ENCODE assay signal across 8 cellular contexts in the genomic region with DNA sequence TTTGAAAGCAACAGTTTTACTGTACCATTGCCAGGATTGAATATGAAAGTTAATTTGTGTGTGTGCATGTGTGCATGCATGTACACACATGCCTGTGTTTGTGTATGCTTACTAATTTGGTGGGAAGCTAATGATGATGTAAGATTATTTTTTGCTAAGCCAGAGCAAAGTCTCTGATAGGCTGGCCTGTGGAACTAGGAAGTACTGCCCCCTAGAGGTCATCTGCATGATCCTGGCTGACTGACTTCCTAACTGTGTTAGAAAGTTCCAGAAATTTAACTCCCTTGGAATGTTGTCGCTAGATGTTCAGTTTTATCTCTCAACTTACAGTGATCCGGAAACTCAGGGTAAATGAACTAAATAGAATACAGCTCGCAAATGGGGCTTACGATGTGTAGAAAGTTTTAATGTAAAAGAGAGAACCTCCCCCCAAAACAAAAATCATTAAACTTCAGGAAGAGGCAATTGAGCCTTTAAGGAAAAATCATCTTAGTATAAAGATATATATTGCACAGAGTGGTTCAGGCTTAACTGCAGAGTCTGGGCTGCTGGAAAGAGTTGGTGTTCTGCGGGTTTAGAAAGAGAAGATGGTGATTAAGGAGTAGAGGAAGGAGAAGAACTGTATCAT. TPM values are rescaled to one million over a fixed set of nuclear protein-coding genes. Genes with fewer than 3 reads are reported as not detected.
DNase-seq lines count a peak whose midpoint lies in the region; ATAC-seq and TF ChIP-seq lines count a peak whose summit lies in the region.

No MANE protein-coding gene starts in this region.

- H3K9ac ChIP-seq in mesendoderm (ENCODE audit: low read length): no peak overlapping the region

- no peak overlapping the region for H2BK15ac ChIP-seq in mesendoderm (replicated peaks; ENCODE audit: low read depth)

- no peak overlapping the region for H3K18ac ChIP-seq in mesendoderm (ENCODE audit: low read length)

- no peak overlapping the region for H2AK5ac ChIP-seq in mesendoderm (ENCODE audit: low read length)

- TF ChIP-seq CTCF in WI38 (IDR thresholded peaks at IDR 0.05; ENCODE audit: low read depth, low read length): peak; percentile 33; the same call in 1 of the 2 replicates
- TF ChIP-seq CTCF in stomach (IDR thresholded peaks at IDR 0.05): peak in 4 of 7 experiments; percentile 35 to 59 (median 54)

- ATAC-seq in HG03439 (IDR thresholded peaks at IDR 0.05; ENCODE audit: unreplicated experiment) (peak; percentile 75), GM21737 (IDR thresholded peaks at IDR 0.05; ENCODE audit: unreplicated experiment) (no peak)

- no peak for TF ChIP-seq EP300 in stomach (IDR thresholded peaks at IDR 0.05)

- H3K36me3 ChIP-seq in mesendoderm (ENCODE audit: control insufficient read depth, insufficient read depth, low read length) (no peaks in the 10 kb centered on the region), stomach (no peaks in the 10 kb centered on the region)

- H2BK5ac ChIP-seq in mesendoderm (ENCODE audit: low read length): no peak overlapping the region

- no peak overlapping the region for H3K4ac ChIP-seq in mesendoderm (ENCODE audit: low read depth, low read length)

- no peaks in the 10 kb centered on the region for H3K27me3 ChIP-seq in mesendoderm (ENCODE audit: insufficient read depth, low read length, poor library complexity)
- H3K27me3 ChIP-seq in stomach: no peaks in the 10 kb centered on the region

- WGBS in mesendoderm (ENCODE audit: extremely low coverage, insufficient coverage, low lambda C conversion rate): no CpG with 5 or more reads among the region's 5 CpGs
- 77 to 91% (median 86%) methylated on average over 5 of the region's 5 CpGs for WGBS in stomach, 5 donors

- H3K4me2 ChIP-seq in mesendoderm (ENCODE audit: low read length): no peak overlapping the region

- no peaks in the 10 kb centered on the region for H3K79me1 ChIP-seq in mesendoderm (ENCODE audit: low read length)

- H3K27ac ChIP-seq in mesendoderm (ENCODE audit: low read depth, low read length) (no peak overlapping the region), stomach (no peak overlapping the region)

- no peak overlapping the region for H3K23ac ChIP-seq in mesendoderm (ENCODE audit: low read length)

- no peak overlapping the region for H2BK120ac ChIP-seq in mesendoderm (ENCODE audit: low read depth, low read length)

- no peak overlapping the region for H3K56ac ChIP-seq in mesendoderm (ENCODE audit: low read length)

- H3K79me2 ChIP-seq in mesendoderm (ENCODE audit: control insufficient read depth, insufficient read depth, low read length): no peaks in the 10 kb centered on the region

- H3K9me3 ChIP-seq in stomach: peaks cover 0 to 5% (median 2%) of the 10 kb centered on the region in 4 donors

- intact Hi-C loops in stomach (cut with DNase I; ENCODE audit: low total_unique reads): loop anchor here (10.0 kb wide), 1 partner anchor 178 kb away; no protein-coding TSS in a partner anchor

- TF ChIP-seq POLR2A in stomach (IDR thresholded peaks at IDR 0.05): no peak

- DNase-seq in NCI-H1694 treated with DMSO at 0.1 percent for 48 hours (lab: John Stamatoyannopoulos, UW) (peak; percentile 7), NCI-H1694 (lab: John Stamatoyannopoulos, UW) (no peak), dermis microvascular lymphatic vessel endothelial cell (ENCODE audit: low read depth in 2 of 2) (peak; percentile 18 to 59), mesendoderm (peak; percentile 54), stomach (peak; percentile 45)

- H3K4me1 ChIP-seq in mesendoderm (ENCODE audit: control insufficient read depth, low read depth, low read length) (no peaks in the 10 kb centered on the region), stomach (peaks cover 0 to 10% (median 0%) of the 10 kb centered on the region in 4 donors)

- H4K8ac ChIP-seq in mesendoderm (ENCODE audit: low read depth, low read length): no peak overlapping the region

- no peak overlapping the region for H4K5ac ChIP-seq in mesendoderm (ENCODE audit: low read length)

- H3K4me3 ChIP-seq in WI38 (ENCODE audit: low read depth, low read length) (no peak overlapping the region), mesendoderm (ENCODE audit: low read length) (no peak overlapping the region), stomach (no peak overlapping the region)

RNA-seq across cellular contexts. Expression of a gene that starts 34.3 kb away (rescaled TPM):
- total RNA-seq in dermis microvascular lymphatic vessel endothelial cell (113 and 142 TPM in 2 replicates), stomach (100 to 1,000 TPM in 3 of 5 donors, 10 to 100 TPM in 2; 50.7 to 164 (median 115) TPM)
- polyA plus RNA-seq in mesendoderm (2013, experiment 1 of 2): 155 TPM
- 154 TPM for polyA plus RNA-seq in mesendoderm (2013, experiment 2 of 2)
- 10 to 100 TPM in 1 of 3 donors, 1 to 10 TPM in 2; 3.2 to 14.0 (median 4.7) TPM for polyA plus RNA-seq in stomach
